In genomic region chr10:122019414-122019975, GRCh38 we compare ENCODE assay signal across 11 cellular contexts. TPM values are rescaled to one million over a fixed set of nuclear protein-coding genes. Genes with fewer than 3 reads are reported as not detected.
DNase-seq lines count a peak whose midpoint lies in the region; ATAC-seq lines count a peak whose summit lies in the region.
"Had no signal": no experiment of that assay in that cellular context is flagged by ENCODE, and none has a peak within 500 bp of the region (broad histone marks: within the 10 kb centered on the region; RNA-seq: fewer than 3 reads in every experiment).

No MANE protein-coding gene starts in this region.

- H3K9ac ChIP-seq in HUES48 (ENCODE audit: low read depth, low read length) (peak overlapping the region; percentile 18; the same call in 1 of the 2 replicates), skeletal muscle tissue (ENCODE audit: low read depth in 1 of 3, low read length in 3 of 3) (peak overlapping the region; percentile 43 to 79 (median 51))

- ATAC-seq in GM18511 (IDR thresholded peaks at IDR 0.05; ENCODE audit: unreplicated experiment) = no peak

- H3K36me3 ChIP-seq in HUES48 (ENCODE audit: control insufficient read depth, insufficient read depth, low read length) (no peaks in the 10 kb centered on the region), skeletal muscle tissue (ENCODE audit: control insufficient read depth in 3 of 3, insufficient read depth in 3 of 3, low read length in 3 of 3) (peaks cover 0 to 21% (median 2%) of the 10 kb centered on the region in 3 donors)

- peak; percentile 44 for DNase-seq in SHP77 treated with DMSO at 0.1 percent for 48 hours (lab: John Stamatoyannopoulos, UW)
- peak; percentile 77 for DNase-seq in iPS-NIHi11 (ENCODE audit: low spot score)
- DNase-seq in GF-D8 (lab: John Stamatoyannopoulos, UW) = no peak
- no peak for DNase-seq in NCI-H187 treated with DMSO at 0.1 percent for 48 hours (lab: John Stamatoyannopoulos, UW)
- DNase-seq in NCI-H2171 (lab: John Stamatoyannopoulos, UW) = no peak
- DNase-seq: KBM-7; stimulated activated CD4-positive, alpha-beta T cell treated with anti-CD3 and anti-CD28 coated beads, Interleukin-4, amount 100 ng/mL, for 1 hour; T-helper 9 cell had no signal

- H3K27ac ChIP-seq in HUES48 (ENCODE audit: low read depth, low read length) (peak overlapping the region; percentile 59), skeletal muscle tissue (ENCODE audit: low read depth, low read length) (peak overlapping the region; percentile 81)

- H3K27me3 ChIP-seq in HUES48 (ENCODE audit: control insufficient read depth, insufficient read depth, low read length) (no peaks in the 10 kb centered on the region), skeletal muscle tissue (ENCODE audit: control insufficient read depth in 3 of 3, insufficient read depth in 3 of 3, low read length in 3 of 3) (peaks cover 0 to 4% (median 0%) of the 10 kb centered on the region in 3 donors)

- H3K4me3 ChIP-seq in HUES48 (ENCODE audit: low read depth, low read length) (peak overlapping the region; percentile 34), skeletal muscle tissue (ENCODE audit: low read length in 3 of 3) (peak overlapping the region in 2 of 3 donors; percentile 42 to 71)

- H3K4me1 ChIP-seq in HUES48 (ENCODE audit: control insufficient read depth, insufficient read depth, low read length) = peaks cover 14% of the 10 kb centered on the region
- peaks cover 28 to 53% (median 40%) of the 10 kb centered on the region in 3 donors for H3K4me1 ChIP-seq in skeletal muscle tissue (ENCODE audit: control insufficient read depth in 3 of 3, insufficient read depth in 3 of 3, low read length in 3 of 3)

- no peaks in the 10 kb centered on the region for H3K9me3 ChIP-seq in HUES48 (ENCODE audit: control insufficient read depth, insufficient read depth, low read length)
- no peaks in the 10 kb centered on the region for H3K9me3 ChIP-seq in skeletal muscle tissue (ENCODE audit: control insufficient read depth in 3 of 3, low read length in 3 of 3)

RNA-seq across cellular contexts. Expression of gene TACC2, which starts 30.5 kb away (rescaled TPM):
- 37.6 TPM for total RNA-seq in skeletal muscle tissue

RNA-seq across cellular contexts. Expression of gene NSMCE4A, which starts 44.5 kb away (rescaled TPM):
- total RNA-seq in skeletal muscle tissue = 31.3 TPM

Comparison
In these comparisons a context has a peak if more than half of its experiments do, and no peak if none do; other contexts are left out.
1. DNase-seq: peak in SHP77 treated with DMSO at 0.1 percent for 48 hours (single experiment) and iPS-NIHi11 (single experiment); none in GF-D8 (single experiment), NCI-H187 treated with DMSO at 0.1 percent for 48 hours (single experiment) and NCI-H2171 (single experiment).